In the genomic region with DNA sequence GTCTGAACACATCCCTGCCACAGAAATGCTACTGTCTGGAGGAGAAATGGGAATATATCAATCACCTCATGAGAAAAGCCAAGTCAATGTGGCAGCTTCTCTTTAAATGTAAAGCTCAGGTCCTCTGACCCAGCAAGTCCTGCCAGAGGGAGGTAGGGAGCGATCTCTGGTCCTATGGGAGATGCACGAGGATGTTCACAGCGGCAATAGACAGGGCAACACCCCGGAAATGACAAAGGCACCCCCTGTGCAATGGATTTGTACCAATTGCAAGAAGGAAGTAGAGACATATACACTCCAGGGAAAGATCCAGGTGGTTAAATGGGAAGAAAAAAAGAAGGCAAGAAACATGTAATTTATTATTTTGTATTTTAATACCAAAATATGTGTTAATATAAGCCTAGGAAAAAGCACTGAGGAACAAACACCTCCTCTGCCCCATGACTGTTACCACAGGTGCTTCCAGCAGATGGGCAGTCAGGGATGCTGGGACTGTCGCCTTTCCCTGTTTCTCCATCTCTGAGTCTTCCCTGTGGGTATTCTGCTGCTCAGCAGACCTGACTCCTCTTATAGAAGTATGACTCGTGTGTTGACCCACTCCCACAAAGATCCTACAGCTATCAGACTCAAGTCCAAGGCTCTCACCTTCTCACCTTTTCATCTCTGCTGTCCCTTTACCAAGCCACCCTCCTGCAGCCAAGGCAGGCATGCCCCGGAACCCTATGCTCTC, we compare ENCODE assay signal across 1 cellular context.
TF ChIP-seq lines count a peak whose summit lies in the region.

No MANE protein-coding gene starts in this region.

TF ChIP-seq in IMR-90, 13 proteins besides CTCF, POLR2A, EP300 and RAD21:
- TF ChIP-seq MAZ (IDR thresholded peaks at IDR 0.05; ENCODE audit: borderline replicate concordance, low read depth, low read length): no peak
- TF ChIP-seq, protein P1, sequence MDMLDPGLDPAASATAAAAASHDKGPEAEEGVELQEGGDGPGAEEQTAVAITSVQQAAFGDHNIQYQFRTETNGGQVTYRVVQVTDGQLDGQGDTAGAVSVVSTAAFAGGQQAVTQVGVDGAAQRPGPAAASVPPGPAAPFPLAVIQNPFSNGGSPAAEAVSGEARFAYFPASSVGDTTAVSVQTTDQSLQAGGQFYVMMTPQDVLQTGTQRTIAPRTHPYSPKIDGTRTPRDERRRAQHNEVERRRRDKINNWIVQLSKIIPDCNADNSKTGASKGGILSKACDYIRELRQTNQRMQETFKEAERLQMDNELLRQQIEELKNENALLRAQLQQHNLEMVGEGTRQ (IDR thresholded peaks at IDR 0.05; ENCODE audit: low read depth, low read length): no peak
- TF ChIP-seq RCOR1 (IDR thresholded peaks at IDR 0.05; ENCODE audit: insufficient replicate concordance, low read length): no peak
- no peak for TF ChIP-seq BHLHE40 (IDR thresholded peaks at IDR 0.05; ENCODE audit: low read depth, low read length)
- TF ChIP-seq CHD1 (IDR thresholded peaks at IDR 0.05; ENCODE audit: low read depth, low read length): no peak
- no peak for TF ChIP-seq MXI1 (IDR thresholded peaks at IDR 0.05; ENCODE audit: borderline replicate concordance, low read depth, low read length)
- TF ChIP-seq MAFK (IDR thresholded peaks at IDR 0.05; ENCODE audit: low read depth, low read length): no peak
- no peak for TF ChIP-seq FOS (IDR thresholded peaks at IDR 0.05; ENCODE audit: low read depth, low read length)
- no peak for TF ChIP-seq NFE2L2 (IDR thresholded peaks at IDR 0.05; ENCODE audit: low read depth, low read length)
- TF ChIP-seq, protein P2, sequence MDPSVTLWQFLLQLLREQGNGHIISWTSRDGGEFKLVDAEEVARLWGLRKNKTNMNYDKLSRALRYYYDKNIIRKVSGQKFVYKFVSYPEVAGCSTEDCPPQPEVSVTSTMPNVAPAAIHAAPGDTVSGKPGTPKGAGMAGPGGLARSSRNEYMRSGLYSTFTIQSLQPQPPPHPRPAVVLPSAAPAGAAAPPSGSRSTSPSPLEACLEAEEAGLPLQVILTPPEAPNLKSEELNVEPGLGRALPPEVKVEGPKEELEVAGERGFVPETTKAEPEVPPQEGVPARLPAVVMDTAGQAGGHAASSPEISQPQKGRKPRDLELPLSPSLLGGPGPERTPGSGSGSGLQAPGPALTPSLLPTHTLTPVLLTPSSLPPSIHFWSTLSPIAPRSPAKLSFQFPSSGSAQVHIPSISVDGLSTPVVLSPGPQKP (IDR thresholded peaks at IDR 0.05; ENCODE audit: borderline replicate concordance, low read depth, low read length): no peak
- no peak for TF ChIP-seq CEBPB (IDR thresholded peaks at IDR 0.05; ENCODE audit: low read depth, low read length)
- TF ChIP-seq SMC3 (IDR thresholded peaks at IDR 0.05; ENCODE audit: low read depth, low read length): no peak
- no peak for TF ChIP-seq RFX5 (IDR thresholded peaks at IDR 0.05; ENCODE audit: low read depth, low read length)
